ENCODE assay signal across 16 cellular contexts in the genomic region with DNA sequence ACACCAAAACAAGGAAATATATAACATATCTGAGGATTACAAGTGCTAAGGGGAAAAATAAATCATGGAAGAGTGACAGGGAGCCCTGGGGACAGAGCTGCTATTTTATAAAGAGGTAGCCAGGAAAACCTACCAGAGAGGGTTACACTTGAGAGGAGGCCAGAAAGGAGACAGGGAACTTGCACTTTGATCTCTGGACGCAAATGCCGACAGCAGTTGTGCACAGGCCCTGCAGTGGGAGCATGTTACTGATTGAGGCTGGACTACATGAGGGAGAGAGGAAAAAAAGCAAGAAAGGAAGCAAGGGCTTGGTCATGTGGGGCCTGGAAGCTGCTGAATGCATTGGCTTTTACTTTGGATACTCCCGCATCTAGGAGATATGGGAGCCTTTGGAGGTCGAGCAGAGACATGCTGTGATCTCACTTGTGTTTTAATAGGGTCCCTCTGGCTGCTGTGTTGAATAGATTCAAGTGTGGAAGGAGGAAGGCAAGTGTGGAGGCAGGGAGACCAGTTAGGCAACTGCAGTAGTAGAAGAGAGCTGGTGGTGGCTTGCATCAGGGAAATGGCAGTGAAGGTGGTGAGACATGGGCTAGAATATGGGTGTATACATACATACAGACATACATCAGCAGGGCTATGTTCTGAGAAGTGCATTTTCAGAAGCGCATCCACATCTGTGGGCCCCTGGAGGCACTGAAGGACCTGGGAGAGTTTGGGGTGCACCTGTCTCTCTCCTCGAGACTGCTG. TPM values are rescaled to one million over a fixed set of nuclear protein-coding genes. Genes with fewer than 3 reads are reported as not detected.
DNase-seq lines count a peak whose midpoint lies in the region; ATAC-seq and TF ChIP-seq lines count a peak whose summit lies in the region.
"Had no signal": no experiment of that assay in that cellular context is flagged by ENCODE, and none has a peak within 500 bp of the region (broad histone marks: within the 10 kb centered on the region; RNA-seq: fewer than 3 reads in every experiment).

No MANE protein-coding gene starts in this region.

- peak overlapping the region; percentile 68 for H3K27ac Mint-ChIP-seq in nephron progenitor cell
- H3K27ac Mint-ChIP-seq: WTC11 had no signal

- no peak for TF ChIP-seq POLR2A in esophagus squamous epithelium (IDR thresholded peaks at IDR 0.05)

- no peak for DNase-seq in right atrium auricular region (ENCODE audit: low spot score)
- no peak for DNase-seq in cardiac septum (ENCODE audit: low spot score)
- DNase-seq in esophagus squamous epithelium (lab: John Stamatoyannopoulos, UW), result no peak
- DNase-seq in nephron progenitor cell, result no peak
- no peak for DNase-seq in NCI-H510A treated with DMSO at 0.1 percent for 48 hours (lab: John Stamatoyannopoulos, UW)
- no peak for DNase-seq in mesenteric fat pad (ENCODE audit: low spot score)
- DNase-seq in NCI-H510A (lab: John Stamatoyannopoulos, UW), result no peak
- DNase-seq: activated gamma-delta T cell treated with Interleukin-2 at 50 U/mL for 16 hours; effector CD4-positive, alpha-beta T cell; NCI-H1694 treated with DMSO at 0.1 percent for 48 hours; NCI-H524; PC-3; testis had no signal

- H3K27me3 ChIP-seq in right atrium auricular region, result no peaks in the 10 kb centered on the region
- H3K27me3 ChIP-seq in esophagus squamous epithelium, result no peaks in the 10 kb centered on the region
- H3K27me3 ChIP-seq: testis had no signal

- intact Hi-C loops in cardiac septum (cut with DNase I) (loop anchor here (5.0 kb wide), 1 partner anchor 45 kb away; a partner anchor contains a TSS), esophagus squamous epithelium (cut with DNase I) (loop anchor here (5.0 to 10.0 kb wide), 2 partner anchors 180 to 327 kb away; no protein-coding TSS in a partner anchor)

- peaks cover 64% of the 10 kb centered on the region for H3K4me1 Mint-ChIP-seq in nephron progenitor cell
- H3K4me1 Mint-ChIP-seq: WTC11 had no signal

- H3K27me3 Mint-ChIP-seq in nephron progenitor cell (ENCODE audit: low read depth, poor library complexity), result no peaks in the 10 kb centered on the region

- TF ChIP-seq CTCF in right atrium auricular region (IDR thresholded peaks at IDR 0.05) (no peak), esophagus squamous epithelium (IDR thresholded peaks at IDR 0.05) (no peak), nephron progenitor cell (IDR thresholded peaks at IDR 0.05) (no peak)

- H3K36me3 ChIP-seq in right atrium auricular region (no peaks in the 10 kb centered on the region), esophagus squamous epithelium (peaks cover 0 to 11% (median 0%) of the 10 kb centered on the region in 3 donors)
- H3K36me3 ChIP-seq: prostate gland had no signal

- peak overlapping the region; percentile 10 to 61 for H3K27ac ChIP-seq in right atrium auricular region
- H3K27ac ChIP-seq in esophagus squamous epithelium, result peak overlapping the region in 3 of 4 donors; percentile 23 to 50 (median 42)
- H3K27ac ChIP-seq: prostate gland had no signal

- no peak overlapping the region for H3K4me3 Mint-ChIP-seq in nephron progenitor cell
- H3K4me3 Mint-ChIP-seq: WTC11 had no signal

- H3K9me3 Mint-ChIP-seq in nephron progenitor cell, result no peaks in the 10 kb centered on the region
- H3K9me3 Mint-ChIP-seq: WTC11 had no signal

- H3K36me3 Mint-ChIP-seq in nephron progenitor cell (ENCODE audit: low read depth), result peaks cover 9% of the 10 kb centered on the region
- H3K36me3 Mint-ChIP-seq: WTC11 had no signal

- H3K4me3 ChIP-seq in right atrium auricular region (no peak overlapping the region), esophagus squamous epithelium (no peak overlapping the region)
- H3K4me3 ChIP-seq: prostate gland, testis had no signal

- 58 to 62% methylated on average over 6 of the region's 6 CpGs for WGBS in esophagus squamous epithelium, 2 donors

- H3K4me1 ChIP-seq in right atrium auricular region (peaks cover 0 to 62% of the 10 kb centered on the region in 2 donors), esophagus squamous epithelium (peaks cover 12 to 64% (median 40%) of the 10 kb centered on the region in 3 donors)
- H3K4me1 ChIP-seq: prostate gland had no signal

- ATAC-seq in HG03108 (IDR thresholded peaks at IDR 0.05; ENCODE audit: unreplicated experiment), result no peak
- ATAC-seq: WTC11 had no signal

- H3K9me3 ChIP-seq in right atrium auricular region (no peaks in the 10 kb centered on the region), esophagus squamous epithelium (no peaks in the 10 kb centered on the region)
- H3K9me3 ChIP-seq: prostate gland, testis had no signal

RNA-seq across cellular contexts. Expression of a gene that starts 26.2 kb away (rescaled TPM):
- 1 to 10 TPM; 5.4 to 8.8 TPM for total RNA-seq in right atrium auricular region
- 2.1 TPM for total RNA-seq in cardiac septum
- 1 to 10 TPM; 2.5 to 6.3 (median 3.3) TPM for total RNA-seq in esophagus squamous epithelium
- total RNA-seq in mesenteric fat pad, result 6.8 TPM

RNA-seq across cellular contexts. Expression of a gene that starts 45.5 kb away (rescaled TPM):
- 100 to 1,000 TPM in 1 of 2 donors, 10 to 100 TPM in 1; 88.9 to 199 TPM for total RNA-seq in right atrium auricular region
- 17.3 TPM for total RNA-seq in cardiac septum
- total RNA-seq in esophagus squamous epithelium, result 10 to 100 TPM in 2 of 4 donors, 1 to 10 TPM in 1, under 1 TPM in 1; 0.76 to 40.2 (median 7.8) TPM
- 44.0 TPM for total RNA-seq in mesenteric fat pad
- total RNA-seq: PC-3 had no signal
